ENCODE assay signal across 1 cellular context in genomic region chr7:141039366-141039765, GRCh38.
TF ChIP-seq lines count a peak whose summit lies in the region.

No MANE protein-coding gene starts in this region.

TF ChIP-seq in GM23338, 12 proteins besides CTCF, POLR2A, EP300 and RAD21 (continued from another document):
- TF ChIP-seq REST (IDR thresholded peaks at IDR 0.05; ENCODE audit: unreplicated experiment) = no peak
- no peak for TF ChIP-seq ZNF114 (CRISPR knock-in tag; IDR thresholded peaks at IDR 0.05)
- no peak for TF ChIP-seq ZNF331 (CRISPR knock-in tag; IDR thresholded peaks at IDR 0.05; ENCODE audit: low read depth)
- no peak for TF ChIP-seq ZNF462 (CRISPR knock-in tag; IDR thresholded peaks at IDR 0.05)
- no peak for TF ChIP-seq STAT1 (IDR thresholded peaks at IDR 0.05; ENCODE audit: unreplicated experiment)
- TF ChIP-seq JUNB (IDR thresholded peaks at IDR 0.05; ENCODE audit: unreplicated experiment) = no peak
